In genomic region chr7:15068324-15068723, GRCh38 we compare ENCODE assay signal across 28 cellular contexts.
"Had no signal": no experiment of that assay in that cellular context is flagged by ENCODE, and none has a peak within 500 bp of the region (broad histone marks: within the 10 kb centered on the region; RNA-seq: fewer than 3 reads in every experiment).

No MANE protein-coding gene starts in this region.

- ATAC-seq: activated naive CD4-positive, alpha-beta T cell treated with anti-CD3 and anti-CD28 coated beads, Interleukin-2, amount 50 U/mL, for 72 hours; activated T-cell treated with anti-CD3 and anti-CD28 coated beads, Interleukin-2, amount 50 U/mL, for 72 hours; esophagus mucosa; gastroesophageal sphincter; heart right ventricle had no signal

- DNase-seq: activated CD4-positive, alpha-beta memory T cell treated with anti-CD3 and anti-CD28 coated beads, Interleukin-2, amount 10 ng/mL, durations not matched to agents 7 days and 5 days; activated CD4-positive, alpha-beta T cell treated with anti-CD3 and anti-CD28 coated beads for 1 hour; activated CD4-positive, alpha-beta T cell treated with anti-CD3 and anti-CD28 coated beads for 4 hours; activated CD4-positive, alpha-beta T cell treated with anti-CD3 and anti-CD28 coated beads, Interleukin-2, amount 10 ng/mL, durations not matched to agents 7 days and 5 days; activated CD4-positive, alpha-beta T cell treated with anti-CD3 and anti-CD28 coated beads, Interleukin-2, amount 50 U/mL, for 4 hours; activated CD8-positive, alpha-beta memory T cell treated with anti-CD3 and anti-CD28 coated beads, Interleukin-2, amount 50 U/mL, for 48 hours; activated gamma-delta T cell; activated naive CD4-positive, alpha-beta T cell; activated naive CD4-positive, alpha-beta T cell treated with anti-CD3 and anti-CD28 coated beads, Interleukin-2, amount 10 ng/mL, durations not matched to agents 7 days and 5 days; activated naive CD8-positive, alpha-beta T cell treated with anti-CD3 and anti-CD28 coated beads, Interleukin-2, amount 10 ng/mL, durations not matched to agents 7 days and 5 days; activated T-cell treated with anti-CD3 and anti-CD28 coated beads for 4 hours; activated T-cell treated with anti-CD3 and anti-CD28 coated beads, Interleukin-2, amount 50 U/mL, for 24 hours; activated T-cell treated with anti-CD3 and anti-CD28 coated beads, Interleukin-2, amount 50 U/mL, for 72 hours; central memory CD4-positive, alpha-beta T cell; cerebellar nuclear complex; dorsolateral prefrontal cortex; effector memory CD4-positive, alpha-beta T cell; endodermal cell; foreskin melanocyte; heart right ventricle; T-helper 2 cell had no signal

- H3K4me1 ChIP-seq: ascending aorta, breast epithelium, gastroesophageal sphincter, heart right ventricle had no signal

- H3K9me3 ChIP-seq: ascending aorta, breast epithelium, gastroesophageal sphincter had no signal

- H3K36me3 ChIP-seq: ascending aorta, breast epithelium, cardiac muscle cell, gastroesophageal sphincter, heart right ventricle had no signal

- H3K27me3 ChIP-seq: ascending aorta, breast epithelium, cardiac muscle cell, dorsolateral prefrontal cortex, gastroesophageal sphincter, heart right ventricle had no signal

- H3K4me3 ChIP-seq: ascending aorta, breast epithelium, cardiac muscle cell, coronary artery, dorsolateral prefrontal cortex, gastroesophageal sphincter, heart right ventricle had no signal

- H3K27ac ChIP-seq: ascending aorta, breast epithelium, cardiac muscle cell, coronary artery, dorsolateral prefrontal cortex, gastroesophageal sphincter, heart right ventricle had no signal
